8 cellular contexts compared by ENCODE assay signal in the genomic region with DNA sequence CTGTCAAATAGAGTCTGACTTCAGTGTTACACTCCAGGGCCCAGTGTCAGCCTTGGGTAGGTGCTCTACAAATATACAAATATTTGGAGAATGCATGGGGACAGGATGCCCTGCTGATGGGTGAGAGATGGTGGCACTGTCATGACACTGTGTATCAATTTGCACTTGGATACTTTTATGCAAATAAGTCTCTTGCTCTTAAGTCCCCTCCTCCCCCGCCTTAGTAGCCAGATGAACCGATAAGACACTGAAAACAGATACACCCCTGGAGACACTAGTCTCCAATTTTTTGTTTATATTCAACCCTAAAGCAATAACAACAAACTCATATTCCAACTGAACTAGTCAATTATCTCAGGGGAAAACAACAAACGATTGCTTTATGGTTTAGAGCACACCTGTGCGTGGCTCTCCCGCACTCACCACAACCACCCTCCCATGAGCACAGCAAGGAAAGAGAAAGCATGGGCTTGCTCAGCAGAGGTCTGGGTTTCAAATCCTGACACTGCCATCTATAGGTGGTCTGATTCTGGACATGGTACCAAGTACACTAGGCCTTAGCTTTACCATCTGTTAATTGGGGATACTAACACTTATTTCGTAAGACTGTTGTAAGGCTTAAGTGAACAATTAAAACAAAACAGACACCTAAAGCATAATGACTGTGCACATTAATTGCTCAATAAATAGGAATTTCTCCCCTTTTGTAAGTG. TPM values are rescaled to one million over a fixed set of nuclear protein-coding genes. Genes with fewer than 3 reads are reported as not detected.
DNase-seq lines count a peak whose midpoint lies in the region; ATAC-seq and TF ChIP-seq lines count a peak whose summit lies in the region.

No MANE protein-coding gene starts in this region.

- DNase-seq in NK-92 treated with Interleukin-12 subunit alpha and Interleukin-12 subunit beta, amount 100 ng/mL, for 24 hours (lab: John Stamatoyannopoulos, UW), result peak; percentile 16
- DNase-seq in NK-92 (lab: John Stamatoyannopoulos, UW; ENCODE audit: unreplicated experiment), result no peak
- DNase-seq in mucosa of descending colon, result no peak
- no peak for DNase-seq in amniotic stem cell (lab: John Stamatoyannopoulos, UW)
- no peak for DNase-seq in NCI-H128 (lab: John Stamatoyannopoulos, UW; ENCODE audit: unreplicated experiment)
- no peak for DNase-seq in activated gamma-delta T cell (lab: John Stamatoyannopoulos, UW)

- H3K36me3 ChIP-seq in mucosa of descending colon (ENCODE audit: low read depth), result no peaks in the 10 kb centered on the region

- TF ChIP-seq POLR2A in Raji (IDR thresholded peaks at IDR 0.05; ENCODE audit: insufficient read depth, low read depth, low read length), result 0 out of 2 replicates have a peak, but pooled peaks have one; percentile 16

- H3K4me1 ChIP-seq in mucosa of descending colon (ENCODE audit: low read depth), result no peaks in the 10 kb centered on the region

- TF ChIP-seq CTCF in mucosa of descending colon (IDR thresholded peaks at IDR 0.05), result no peak

- ATAC-seq in HG02678 (IDR thresholded peaks at IDR 0.05; ENCODE audit: unreplicated experiment), result peak; percentile 59
- ATAC-seq in mucosa of descending colon, result peak; percentile 42

- intact Hi-C loops in mucosa of descending colon (cut with DNase I, micrococcal nuclease), result no loop called here

- no peak overlapping the region for H3K4me3 ChIP-seq in mucosa of descending colon

- no peaks in the 10 kb centered on the region for H3K9me3 ChIP-seq in mucosa of descending colon

RNA-seq across cellular contexts. Expression of gene HIVEP3, which starts 50.3 kb away (rescaled TPM):
- 1 to 10 TPM; 4.9 to 6.5 (median 6.1) TPM for total RNA-seq in mucosa of descending colon
